Comparison of ENCODE assay signal across 10 cellular contexts in the genomic region with DNA sequence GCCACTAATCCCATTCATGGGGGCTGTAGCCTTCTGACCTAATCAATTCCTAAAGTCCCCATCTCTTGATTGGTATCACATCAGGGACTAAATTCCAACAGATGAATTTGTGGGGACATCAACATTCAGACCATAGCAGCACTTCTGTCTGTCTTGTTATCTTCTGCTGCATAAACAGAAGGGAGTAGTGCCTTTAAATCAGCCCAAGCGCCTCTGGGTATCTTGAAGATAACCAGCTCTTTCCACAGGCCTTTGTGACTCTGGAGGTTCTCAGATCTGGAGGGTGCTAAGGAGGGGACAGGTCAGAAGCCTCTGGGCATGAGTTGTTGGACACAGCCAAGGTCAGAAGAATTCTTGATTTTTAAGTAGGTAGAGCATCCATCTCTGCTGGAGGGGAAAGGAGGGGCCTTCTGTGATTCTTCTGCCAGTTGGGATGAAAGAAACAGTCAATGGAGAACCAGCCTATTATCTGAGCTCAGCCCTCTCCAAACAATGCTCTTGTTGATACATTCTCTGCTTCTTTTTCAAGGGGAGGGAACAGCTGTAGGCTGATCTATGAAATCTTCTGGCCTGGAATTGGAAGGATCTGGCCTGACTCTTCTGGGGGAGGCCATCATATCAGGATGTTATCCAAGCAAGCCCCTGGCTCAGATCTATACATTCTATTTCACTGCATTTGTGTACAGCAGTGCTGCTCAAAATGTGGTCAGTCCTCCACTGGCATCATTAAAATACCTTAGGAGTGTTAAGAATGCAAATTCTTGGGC. TPM values are rescaled to one million over a fixed set of nuclear protein-coding genes. Genes with fewer than 3 reads are reported as not detected.
A peak's percentile ranks its signal among the peaks of the same experiment; 100 is the strongest.
DNase-seq lines count a peak whose midpoint lies in the region; ATAC-seq and TF ChIP-seq lines count a peak whose summit lies in the region.
"Had no signal": no experiment of that assay in that cellular context is flagged by ENCODE, and none has a peak within 500 bp of the region (broad histone marks: within the 10 kb centered on the region; RNA-seq: fewer than 3 reads in every experiment).

No MANE protein-coding gene starts in this region.

- H3K9me3 ChIP-seq in RWPE2 (ENCODE audit: severe bottlenecking): no peaks in the 10 kb centered on the region

- no peaks in the 10 kb centered on the region for H3K27me3 ChIP-seq in H7 (ENCODE audit: control insufficient read depth, insufficient read depth, low read length)
- H3K27me3 ChIP-seq in RWPE2 (ENCODE audit: insufficient read depth, poor library complexity, severe bottlenecking): no peaks in the 10 kb centered on the region

- H3K27me3 Mint-ChIP-seq in progenitor cell of endocrine pancreas: peaks cover 3% of the 10 kb centered on the region

- H3K36me3 ChIP-seq in H7 (replicated peaks; ENCODE audit: control insufficient read depth, insufficient read depth, low read length) (no peaks in the 10 kb centered on the region), RWPE2 (ENCODE audit: low read depth) (no peaks in the 10 kb centered on the region)

- peak overlapping the region; percentile 57 for H3K27ac ChIP-seq in RWPE2 (ENCODE audit: poor library complexity, severe bottlenecking)

- TF ChIP-seq CTCF in RWPE2 (IDR thresholded peaks at IDR 0.05; ENCODE audit: poor library complexity, severe bottlenecking): no peak
- no peak for TF ChIP-seq CTCF in fibroblast of villous mesenchyme (IDR thresholded peaks at IDR 0.05; ENCODE audit: insufficient read depth, low read depth, low read length)
- no peak for TF ChIP-seq CTCF in progenitor cell of endocrine pancreas (IDR thresholded peaks at IDR 0.05; ENCODE audit: unreplicated experiment)

- no peak overlapping the region for H3K4me3 Mint-ChIP-seq in progenitor cell of endocrine pancreas (ENCODE audit: low read depth)
- H3K4me3 Mint-ChIP-seq: memory B cell had no signal

- DNase-seq in H7: peak; percentile 59
- DNase-seq in RWPE2 (ENCODE audit: low spot score): no peak
- peak; percentile 15 for DNase-seq in fibroblast of villous mesenchyme (ENCODE audit: low read depth)
- no peak for DNase-seq in progenitor cell of endocrine pancreas (ENCODE audit: low spot score, unreplicated experiment)
- no peak for DNase-seq in SKM-1 (lab: John Stamatoyannopoulos, UW; ENCODE audit: unreplicated experiment)
- DNase-seq in effector CD8-positive, alpha-beta T cell (lab: John Stamatoyannopoulos, UW): no peak
- no peak for DNase-seq in NCI-H82 (lab: John Stamatoyannopoulos, UW)
- no peak for DNase-seq in NCI-H524 treated with DMSO at 0.1 percent for 48 hours (lab: John Stamatoyannopoulos, UW)
- DNase-seq: activated CD4-positive, alpha-beta T cell treated with anti-CD3 and anti-CD28 coated beads for 1 hour had no signal

- no peaks in the 10 kb centered on the region for H3K36me3 Mint-ChIP-seq in progenitor cell of endocrine pancreas (ENCODE audit: insufficient read depth)
- H3K36me3 Mint-ChIP-seq: memory B cell had no signal

- H3K4me1 Mint-ChIP-seq in progenitor cell of endocrine pancreas (ENCODE audit: low read depth): peaks cover 27% of the 10 kb centered on the region
- H3K4me1 Mint-ChIP-seq: memory B cell had no signal

- H3K9me3 Mint-ChIP-seq in progenitor cell of endocrine pancreas (ENCODE audit: low read depth): no peaks in the 10 kb centered on the region
- H3K9me3 Mint-ChIP-seq: memory B cell had no signal

- peak overlapping the region; percentile 87 for H3K27ac Mint-ChIP-seq in progenitor cell of endocrine pancreas
- H3K27ac Mint-ChIP-seq: memory B cell had no signal

- no peak; the same call in 1 of the 3 replicates for ATAC-seq in RWPE2 (ENCODE audit: low read depth)

- peaks cover 17% of the 10 kb centered on the region for H3K4me1 ChIP-seq in RWPE2 (ENCODE audit: insufficient read depth, poor library complexity, severe bottlenecking)

- H3K4me3 ChIP-seq in H7 (ENCODE audit: insufficient read depth, low read depth, low read length) (no peak overlapping the region), RWPE2 (ENCODE audit: severe bottlenecking) (no peak overlapping the region), fibroblast of villous mesenchyme (ENCODE audit: low read depth, low read length) (no peak overlapping the region)

RNA-seq across cellular contexts. Expression of a gene that starts 31.2 kb away (rescaled TPM):
- total RNA-seq in H7 (2014; rRNA removed; shearing (Covaris generic)): 22.6 and 33.9 TPM in 2 replicates
- total RNA-seq in fibroblast of villous mesenchyme (18.1 and 20.9 TPM in 2 replicates), progenitor cell of endocrine pancreas (19.9 and 22.1 TPM in 2 replicates)

Comparison
In these comparisons a context has a peak if more than half of its experiments do, and no peak if none do; other contexts are left out.
1. DNase-seq: peak in H7 (single experiment) and fibroblast of villous mesenchyme (single experiment); none in RWPE2 (single experiment), progenitor cell of endocrine pancreas (single experiment), SKM-1 (single experiment), effector CD8-positive, alpha-beta T cell (single experiment), NCI-H82 (single experiment) and NCI-H524 treated with DMSO at 0.1 percent for 48 hours (single experiment).